Comparison of ENCODE assay signal across 1 cellular context in the genomic region with DNA sequence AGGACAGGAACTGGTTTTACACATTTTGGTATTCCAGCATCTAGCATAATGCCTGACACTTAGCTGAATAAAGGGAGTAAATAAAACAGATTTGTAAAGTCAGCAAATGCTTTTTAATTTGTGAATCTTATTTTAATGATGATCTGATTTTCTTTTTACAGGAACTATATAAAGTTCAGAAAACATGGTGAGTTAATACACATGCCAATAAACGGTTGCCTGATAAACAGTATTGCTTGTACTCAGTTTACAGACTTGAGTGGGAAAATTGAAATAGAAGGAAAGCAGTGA.
A peak's percentile ranks its signal among the peaks of the same experiment; 100 is the strongest.
TF ChIP-seq lines count a peak whose summit lies in the region.

No MANE protein-coding gene starts in this region.

TF ChIP-seq in HepG2, 621 proteins besides CTCF, POLR2A, EP300 and RAD21:
- TF ChIP-seq SP4 (CRISPR knock-in tag; IDR thresholded peaks at IDR 0.05): no peak
- TF ChIP-seq GRHL1 (CRISPR knock-in tag; conservative IDR thresholded peaks at IDR 0.05): no peak
- peak; percentile 57 to 64 for TF ChIP-seq MAFK (conservative IDR thresholded peaks at IDR 0.05 in 1 of 2, IDR thresholded peaks at IDR 0.05 in 1 of 2; ENCODE audit: low read length in 2 of 2)
- TF ChIP-seq MAFF (IDR thresholded peaks at IDR 0.05; ENCODE audit: low read depth, low read length): peak; percentile 54; the same call in 1 of the 2 replicates
TF ChIP-seq in HepG2: peak in this region for 2.
